ENCODE assay signal across 1 cellular context in the genomic region with DNA sequence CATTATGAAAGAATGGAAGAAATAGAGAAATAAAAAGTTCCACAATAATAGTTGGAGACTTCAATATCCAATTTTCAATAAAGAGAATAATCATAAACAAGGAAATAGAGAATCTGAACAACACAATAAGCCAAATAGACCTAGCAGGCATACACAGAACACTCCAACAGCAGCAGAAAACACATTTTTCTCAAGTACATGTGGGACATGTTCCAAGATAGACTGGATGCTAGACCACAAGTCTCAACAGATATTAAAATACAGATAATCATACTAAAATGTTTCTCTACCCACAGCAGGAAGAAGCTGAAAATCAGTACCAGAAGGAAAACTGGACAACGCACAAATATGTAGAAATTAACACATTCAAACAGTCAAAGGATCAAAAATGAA.
TF ChIP-seq lines count a peak whose summit lies in the region.

No MANE protein-coding gene starts in this region.

TF ChIP-seq in A549, 52 proteins besides CTCF, POLR2A, EP300 and RAD21 (continued from another document):
- TF ChIP-seq NPAS2 (CRISPR knock-in tag; IDR thresholded peaks at IDR 0.05; ENCODE audit: borderline replicate concordance) (no peak), MAX (IDR thresholded peaks at IDR 0.05) (no peak), JUN (IDR thresholded peaks at IDR 0.05) (no peak), MAFK (IDR thresholded peaks at IDR 0.05; ENCODE audit: partially characterized antibody) (no peak), RNF2 (IDR thresholded peaks at IDR 0.05; ENCODE audit: borderline replicate concordance, low read depth) (no peak)
TF ChIP-seq in A549: peak in this region for 0.
